Comparison of ENCODE assay signal across 1 cellular context in the genomic region with DNA sequence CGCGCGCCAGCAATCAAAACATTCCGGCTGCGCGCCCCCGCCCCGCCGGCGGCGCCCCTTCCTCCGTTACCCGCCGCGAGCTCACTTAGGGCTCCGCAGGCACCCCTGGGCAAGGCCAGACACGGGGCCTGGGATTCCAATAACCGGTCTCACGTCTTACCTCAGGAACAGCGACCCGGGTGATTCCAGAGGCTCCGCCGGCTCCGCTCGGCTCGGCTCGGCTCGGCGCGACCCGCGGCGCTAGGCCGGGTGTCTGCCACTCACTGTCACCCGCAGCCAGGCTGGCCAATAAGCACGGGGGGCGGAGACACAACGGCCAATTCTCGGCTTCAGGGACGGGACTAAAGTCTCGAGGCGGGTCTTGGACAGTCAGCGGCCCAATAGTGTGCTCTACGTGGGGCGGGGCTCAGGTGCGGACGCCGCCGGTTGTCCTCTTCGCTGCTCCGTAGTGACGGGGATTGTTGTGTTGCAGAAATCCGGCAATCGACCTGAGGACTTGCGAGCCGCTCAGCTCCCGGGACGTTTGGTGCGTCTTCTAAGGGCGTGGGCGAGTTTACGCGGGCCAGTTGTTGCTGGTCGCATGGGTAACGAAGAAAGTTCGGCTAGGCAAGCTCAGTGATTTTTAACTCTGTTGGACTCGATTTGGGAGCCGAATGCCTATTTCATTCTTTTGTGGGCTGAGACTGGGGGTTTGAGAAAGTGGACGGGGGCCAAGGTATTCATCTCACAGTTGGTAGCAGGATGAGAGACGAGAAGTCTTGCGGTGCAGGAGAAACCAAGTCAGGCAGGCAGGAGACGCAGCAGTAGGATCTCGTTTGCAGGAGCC.
TF ChIP-seq lines count a peak whose summit lies in the region.

A gene with protein sequence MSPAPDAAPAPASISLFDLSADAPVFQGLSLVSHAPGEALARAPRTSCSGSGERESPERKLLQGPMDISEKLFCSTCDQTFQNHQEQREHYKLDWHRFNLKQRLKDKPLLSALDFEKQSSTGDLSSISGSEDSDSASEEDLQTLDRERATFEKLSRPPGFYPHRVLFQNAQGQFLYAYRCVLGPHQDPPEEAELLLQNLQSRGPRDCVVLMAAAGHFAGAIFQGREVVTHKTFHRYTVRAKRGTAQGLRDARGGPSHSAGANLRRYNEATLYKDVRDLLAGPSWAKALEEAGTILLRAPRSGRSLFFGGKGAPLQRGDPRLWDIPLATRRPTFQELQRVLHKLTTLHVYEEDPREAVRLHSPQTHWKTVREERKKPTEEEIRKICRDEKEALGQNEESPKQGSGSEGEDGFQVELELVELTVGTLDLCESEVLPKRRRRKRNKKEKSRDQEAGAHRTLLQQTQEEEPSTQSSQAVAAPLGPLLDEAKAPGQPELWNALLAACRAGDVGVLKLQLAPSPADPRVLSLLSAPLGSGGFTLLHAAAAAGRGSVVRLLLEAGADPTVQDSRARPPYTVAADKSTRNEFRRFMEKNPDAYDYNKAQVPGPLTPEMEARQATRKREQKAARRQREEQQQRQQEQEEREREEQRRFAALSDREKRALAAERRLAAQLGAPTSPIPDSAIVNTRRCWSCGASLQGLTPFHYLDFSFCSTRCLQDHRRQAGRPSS (plus strand): TSS at position 432 of the 826 bp plus-strand sequence. CDS start 452 bp downstream, outside the sequence.
A gene with protein sequence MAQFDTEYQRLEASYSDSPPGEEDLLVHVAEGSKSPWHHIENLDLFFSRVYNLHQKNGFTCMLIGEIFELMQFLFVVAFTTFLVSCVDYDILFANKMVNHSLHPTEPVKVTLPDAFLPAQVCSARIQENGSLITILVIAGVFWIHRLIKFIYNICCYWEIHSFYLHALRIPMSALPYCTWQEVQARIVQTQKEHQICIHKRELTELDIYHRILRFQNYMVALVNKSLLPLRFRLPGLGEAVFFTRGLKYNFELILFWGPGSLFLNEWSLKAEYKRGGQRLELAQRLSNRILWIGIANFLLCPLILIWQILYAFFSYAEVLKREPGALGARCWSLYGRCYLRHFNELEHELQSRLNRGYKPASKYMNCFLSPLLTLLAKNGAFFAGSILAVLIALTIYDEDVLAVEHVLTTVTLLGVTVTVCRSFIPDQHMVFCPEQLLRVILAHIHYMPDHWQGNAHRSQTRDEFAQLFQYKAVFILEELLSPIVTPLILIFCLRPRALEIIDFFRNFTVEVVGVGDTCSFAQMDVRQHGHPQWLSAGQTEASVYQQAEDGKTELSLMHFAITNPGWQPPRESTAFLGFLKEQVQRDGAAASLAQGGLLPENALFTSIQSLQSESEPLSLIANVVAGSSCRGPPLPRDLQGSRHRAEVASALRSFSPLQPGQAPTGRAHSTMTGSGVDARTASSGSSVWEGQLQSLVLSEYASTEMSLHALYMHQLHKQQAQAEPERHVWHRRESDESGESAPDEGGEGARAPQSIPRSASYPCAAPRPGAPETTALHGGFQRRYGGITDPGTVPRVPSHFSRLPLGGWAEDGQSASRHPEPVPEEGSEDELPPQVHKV (minus strand): TSS at position 262 of the 826 bp plus-strand sequence. CDS start 1,612 bp downstream, outside the sequence.

TF ChIP-seq in liver, 16 proteins besides CTCF, POLR2A, EP300 and RAD21 (continued from another document):
- TF ChIP-seq, protein P1, sequence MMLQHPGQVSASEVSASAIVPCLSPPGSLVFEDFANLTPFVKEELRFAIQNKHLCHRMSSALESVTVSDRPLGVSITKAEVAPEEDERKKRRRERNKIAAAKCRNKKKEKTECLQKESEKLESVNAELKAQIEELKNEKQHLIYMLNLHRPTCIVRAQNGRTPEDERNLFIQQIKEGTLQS (IDR thresholded peaks at IDR 0.05), result peak; percentile 43
- TF ChIP-seq EGR1 (IDR thresholded peaks at IDR 0.05; ENCODE audit: low read depth in 2 of 2), result peak; percentile 59 to 74
- TF ChIP-seq, protein P2, sequence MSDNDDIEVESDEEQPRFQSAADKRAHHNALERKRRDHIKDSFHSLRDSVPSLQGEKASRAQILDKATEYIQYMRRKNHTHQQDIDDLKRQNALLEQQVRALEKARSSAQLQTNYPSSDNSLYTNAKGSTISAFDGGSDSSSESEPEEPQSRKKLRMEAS (IDR thresholded peaks at IDR 0.05), result no peak
TF ChIP-seq in liver: peak in this region for 10.
